Comparison of ENCODE assay signal across 20 cellular contexts in the genomic region with DNA sequence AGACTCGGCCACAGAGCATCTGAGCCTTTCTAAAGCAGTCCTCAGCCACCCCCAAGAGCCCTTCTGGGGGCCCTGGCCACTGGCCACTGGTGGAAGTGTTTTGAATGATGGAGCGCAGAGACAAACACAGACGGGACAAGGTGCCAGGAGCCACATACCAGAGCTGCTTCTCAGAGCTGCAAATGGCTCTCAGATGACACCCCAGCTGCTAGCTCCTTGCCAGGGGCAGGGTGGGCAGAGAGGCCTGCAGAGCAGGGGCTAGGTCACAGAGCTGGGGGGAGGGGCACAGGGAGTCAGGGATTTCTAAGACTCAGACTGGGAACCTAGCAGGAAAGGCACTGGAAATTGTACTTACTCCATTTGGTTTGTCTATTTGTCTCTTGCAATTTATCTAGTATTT. TPM values are rescaled to one million over a fixed set of nuclear protein-coding genes. Genes with fewer than 3 reads are reported as not detected.
A peak's percentile ranks its signal among the peaks of the same experiment; 100 is the strongest.
DNase-seq lines count a peak whose midpoint lies in the region; ATAC-seq, FAIRE-seq and TF ChIP-seq lines count a peak whose summit lies in the region.
"Had no signal": no experiment of that assay in that cellular context is flagged by ENCODE, and none has a peak within 500 bp of the region (broad histone marks: within the 10 kb centered on the region; RNA-seq: fewer than 3 reads in every experiment).

No MANE protein-coding gene starts in this region.

- H3K27ac Mint-ChIP-seq in GM23338 = no peak overlapping the region
- H3K27ac Mint-ChIP-seq: activated naive CD4-positive, alpha-beta T cell treated with anti-CD3 and anti-CD28 coated beads, Interleukin-2, amount 50 U/mL, for 24 hours; CD14-positive monocyte had no signal

- TF ChIP-seq EP300 in neural cell (conservative IDR thresholded peaks at IDR 0.05; ENCODE audit: poor library complexity, severe bottlenecking) = no peak

- no peak overlapping the region for H2AFZ ChIP-seq in GM23338
- H2AFZ ChIP-seq in endothelial cell of umbilical vein (ENCODE audit: low read depth, low read length) = no peak overlapping the region
- H2AFZ ChIP-seq in neural cell (ENCODE audit: low read depth, low read length) = no peak overlapping the region

- H3K9me2 ChIP-seq in GM23338 (ENCODE audit: insufficient read depth) (no peaks in the 10 kb centered on the region), neural cell (ENCODE audit: insufficient read depth, low read length) (no peaks in the 10 kb centered on the region)

- BruUV-seq in endothelial cell of umbilical vein (replicated peaks; lab: Mats Ljungman, UMichigan) = no TSS peak

- H3K9me3 Mint-ChIP-seq in GM23338 = no peaks in the 10 kb centered on the region
- H3K9me3 Mint-ChIP-seq: activated naive CD4-positive, alpha-beta T cell treated with anti-CD3 and anti-CD28 coated beads, Interleukin-2, amount 50 U/mL, for 24 hours; CD14-positive monocyte; effector memory CD8-positive, alpha-beta T cell; naive thymus-derived CD4-positive, alpha-beta T cell; stimulated activated naive CD8-positive, alpha-beta T cell treated with anti-CD3 and anti-CD28 coated beads, Interleukin-15, amount 100 ng/mL, for 72 hours had no signal

- dilution Hi-C loops in endothelial cell of umbilical vein (cut with MboI; ENCODE audit: extremely low pct_ligation_motif_present, low sequenced_read_pairs) = no loop called here

- H3K9ac ChIP-seq in BLaER1 = no peak overlapping the region
- no peak overlapping the region for H3K9ac ChIP-seq in endothelial cell of umbilical vein (replicated peaks; ENCODE audit: extremely low read depth, insufficient read depth, low read length)
- peak overlapping the region; percentile 59 for H3K9ac ChIP-seq in neural cell (ENCODE audit: low read length)

- H3F3A ChIP-seq in GM23338 (replicated peaks; ENCODE audit: low read depth) = no peaks in the 10 kb centered on the region
- H3F3A ChIP-seq in neural cell (ENCODE audit: insufficient read depth, low read length, poor library complexity, severe bottlenecking) = no peaks in the 10 kb centered on the region

- POLR2A ChIA-PET in endothelial cell of umbilical vein (lab: Charles Lee) = no interaction called here

- H3K79me2 ChIP-seq in GM23338 (replicated peaks; ENCODE audit: insufficient read depth) (no peaks in the 10 kb centered on the region), endothelial cell of umbilical vein (ENCODE audit: control insufficient read depth, insufficient read depth, low read length) (no peaks in the 10 kb centered on the region), neural cell (replicated peaks; ENCODE audit: insufficient read depth, low read length) (no peaks in the 10 kb centered on the region)

- no peak for TF ChIP-seq CTCF in GM23338 (conservative IDR thresholded peaks at IDR 0.05; ENCODE audit: low read depth in 2 of 2)
- TF ChIP-seq CTCF in endothelial cell of umbilical vein (IDR thresholded peaks at IDR 0.05; ENCODE audit: extremely low read depth in 1 of 2, insufficient read depth in 1 of 2, low read depth in 1 of 2, low read length in 2 of 2) = no peak
- TF ChIP-seq CTCF in neural cell (IDR thresholded peaks at IDR 0.05; ENCODE audit: poor library complexity, severe bottlenecking) = no peak

- ATAC-seq in GM23338 = peak; percentile 61
- no peak for ATAC-seq in HG03460 (IDR thresholded peaks at IDR 0.05; ENCODE audit: unreplicated experiment)
- ATAC-seq: effector memory CD8-positive, alpha-beta T cell; naive thymus-derived CD4-positive, alpha-beta T cell; stimulated activated naive CD8-positive, alpha-beta T cell treated with anti-CD3 and anti-CD28 coated beads, Interleukin-15, amount 100 ng/mL, for 72 hours had no signal

- H3K9me3 ChIP-seq in BLaER1 (no peaks in the 10 kb centered on the region), endothelial cell of umbilical vein (replicated peaks; ENCODE audit: control insufficient read depth, insufficient read depth, low read length) (no peaks in the 10 kb centered on the region), neural cell (ENCODE audit: low read length) (no peaks in the 10 kb centered on the region)

- peaks cover 31% of the 10 kb centered on the region for H3K4me1 Mint-ChIP-seq in GM23338
- H3K4me1 Mint-ChIP-seq: activated naive CD4-positive, alpha-beta T cell treated with anti-CD3 and anti-CD28 coated beads, Interleukin-2, amount 50 U/mL, for 24 hours had no signal

- H4K20me1 ChIP-seq in BLaER1 = no peaks in the 10 kb centered on the region
- no peaks in the 10 kb centered on the region for H4K20me1 ChIP-seq in GM23338 (replicated peaks; ENCODE audit: insufficient read depth)
- H4K20me1 ChIP-seq in endothelial cell of umbilical vein (replicated peaks; ENCODE audit: control insufficient read depth, extremely low read depth, insufficient read depth, low read length) = no peaks in the 10 kb centered on the region
- no peaks in the 10 kb centered on the region for H4K20me1 ChIP-seq in neural cell (ENCODE audit: insufficient read depth)

- no peak for FAIRE-seq in endothelial cell of umbilical vein (lab: Jason Lieb, UNC)

- DNase-seq in GM23338 (ENCODE audit: low spot score) (peak; percentile 40), endothelial cell of umbilical vein (ENCODE audit: low read depth, low spot score) (no peak), MV-4-11 (lab: John Stamatoyannopoulos, UW) (no peak), NCI-H128 (lab: John Stamatoyannopoulos, UW; ENCODE audit: unreplicated experiment) (no peak)
- DNase-seq: effector memory CD8-positive, alpha-beta T cell; head of caudate nucleus; KBM-7; naive thymus-derived CD4-positive, alpha-beta T cell; NCI-H2081 treated with DMSO at 0.1 percent for 48 hours; OCI-M1; SIG-M5; stimulated activated naive CD8-positive, alpha-beta T cell treated with anti-CD3 and anti-CD28 coated beads, Interleukin-15, amount 100 ng/mL, for 72 hours; T-helper 2 cell; trophoblast cell had no signal

- intact Hi-C loops in endothelial cell of umbilical vein (cut with micrococcal nuclease) = loop anchor here (5.0 kb wide), 1 partner anchor 38 kb away; no protein-coding TSS in a partner anchor

- H3K36me3 Mint-ChIP-seq in GM23338 (ENCODE audit: low read depth) = no peaks in the 10 kb centered on the region
- H3K36me3 Mint-ChIP-seq: activated naive CD4-positive, alpha-beta T cell treated with anti-CD3 and anti-CD28 coated beads, Interleukin-2, amount 50 U/mL, for 24 hours; CD14-positive monocyte; naive thymus-derived CD4-positive, alpha-beta T cell had no signal

- H3K9me1 ChIP-seq in endothelial cell of umbilical vein (replicated peaks; ENCODE audit: control insufficient read depth, extremely low read depth, insufficient read depth, low read length) = no peaks in the 10 kb centered on the region

- H3K27me3 ChIP-seq in BLaER1 (no peaks in the 10 kb centered on the region), GM23338 (ENCODE audit: insufficient read depth) (no peaks in the 10 kb centered on the region), endothelial cell of umbilical vein (ENCODE audit: control insufficient read depth in 2 of 2, insufficient read depth in 2 of 2, low read length in 2 of 2) (no peaks in the 10 kb centered on the region), neural cell (ENCODE audit: insufficient read depth, low read depth, low read length) (no peaks in the 10 kb centered on the region)

- H3K4me2 ChIP-seq in BLaER1 (peak overlapping the region; percentile 85), GM23338 (peak overlapping the region; percentile 12; the same call in 1 of the 2 replicates), endothelial cell of umbilical vein (ENCODE audit: insufficient read depth, low read length) (no peak overlapping the region), neural cell (ENCODE audit: low read length) (no peak overlapping the region)

- CTCF ChIA-PET in endothelial cell of umbilical vein (lab: Charles Lee) = interaction anchor here (1.8 to 2.4 kb wide), 2 partner anchors 13 to 39 kb away, joined by 4 to 5 read pairs; no protein-coding TSS in a partner anchor

- H3K27ac ChIP-seq in BLaER1 (peak overlapping the region; percentile 83; the same call in 1 of the 2 replicates), GM23338 (ENCODE audit: low read depth) (no peak overlapping the region), endothelial cell of umbilical vein (ENCODE audit: insufficient read depth, low read depth, low read length) (peak overlapping the region; percentile 75), neural cell (ENCODE audit: low read length) (no peak overlapping the region)

- no peak for TF ChIP-seq POLR2A in endothelial cell of umbilical vein (IDR thresholded peaks at IDR 0.05; ENCODE audit: low read depth, low read length)

- peaks cover 20% of the 10 kb centered on the region for H3K27me3 Mint-ChIP-seq in GM23338 (ENCODE audit: insufficient read depth, low read depth, poor library complexity)
- H3K27me3 Mint-ChIP-seq: activated naive CD4-positive, alpha-beta T cell treated with anti-CD3 and anti-CD28 coated beads, Interleukin-2, amount 50 U/mL, for 24 hours had no signal

- H3K4me1 ChIP-seq in BLaER1 (peaks cover 90% of the 10 kb centered on the region), GM23338 (ENCODE audit: insufficient read depth) (peaks cover 17% of the 10 kb centered on the region), endothelial cell of umbilical vein (ENCODE audit: control insufficient read depth, extremely low read depth, insufficient read depth, low read length) (peaks cover 22% of the 10 kb centered on the region)

- H3K36me3 ChIP-seq in BLaER1 = no peaks in the 10 kb centered on the region
- H3K36me3 ChIP-seq in GM23338 (ENCODE audit: insufficient read depth) = no peaks in the 10 kb centered on the region
- no peaks in the 10 kb centered on the region for H3K36me3 ChIP-seq in endothelial cell of umbilical vein (ENCODE audit: control insufficient read depth in 2 of 2, extremely low read depth in 1 of 2, insufficient read depth in 2 of 2, low read length in 2 of 2)
- no peaks in the 10 kb centered on the region for H3K36me3 ChIP-seq in neural cell (ENCODE audit: insufficient read depth, low read length)

- TF ChIP-seq RAD21 in neural cell (conservative IDR thresholded peaks at IDR 0.05) = no peak

- H3K4me3 Mint-ChIP-seq in GM23338 = no peak overlapping the region
- H3K4me3 Mint-ChIP-seq: activated naive CD4-positive, alpha-beta T cell treated with anti-CD3 and anti-CD28 coated beads, Interleukin-2, amount 50 U/mL, for 24 hours; effector memory CD8-positive, alpha-beta T cell; naive thymus-derived CD4-positive, alpha-beta T cell; stimulated activated naive CD8-positive, alpha-beta T cell treated with anti-CD3 and anti-CD28 coated beads, Interleukin-15, amount 100 ng/mL, for 72 hours had no signal

- H3K4me3 ChIP-seq in BLaER1 (no peak overlapping the region), GM23338 (no peak overlapping the region), endothelial cell of umbilical vein (replicated peaks in 1 of 3; ENCODE audit: insufficient read depth in 1 of 3, low read depth in 1 of 3, low read length in 3 of 3) (no peak overlapping the region), neural cell (ENCODE audit: low read length) (no peak overlapping the region)
- H3K4me3 ChIP-seq: skin epidermis had no signal

RNA-seq across cellular contexts. Expression of gene KCNN3, which starts 30.4 kb away (rescaled TPM):
- total RNA-seq in GM23338 (2014; rRNA removed; shearing (Covaris generic)) = 1.9 and 4.0 TPM in 2 replicates
- 3.0 and 3.1 TPM in 2 replicates for polyA plus RNA-seq in GM23338 (2016; fragmentation: Nextera tagmentation; extraction: Ambion mirVana)
- 0.85 and 1.1 TPM in 2 replicates for total RNA-seq in endothelial cell of umbilical vein
- 0.41 and 0.91 TPM in 2 replicates for polyA plus RNA-seq in endothelial cell of umbilical vein
- 0.36 and 0.42 TPM in 2 replicates for polyA plus RNA-seq in endothelial cell of umbilical vein (2011; cell fraction: cytosol; rRNA removed)
- 0.91 and 1.1 TPM in 2 replicates for polyA plus RNA-seq in endothelial cell of umbilical vein (2011; cell fraction: nucleus; rRNA removed)
- polyA plus RNA-seq in endothelial cell of umbilical vein (2012) = 1.2 and 3.5 TPM in 2 replicates
- 1.1 and 2.2 TPM in 2 replicates for polyA minus RNA-seq in endothelial cell of umbilical vein
- polyA minus RNA-seq in endothelial cell of umbilical vein (2011; cell fraction: cytosol; rRNA and poly(A)+ RNA removed) = not detected
- polyA minus RNA-seq in endothelial cell of umbilical vein (2011; cell fraction: nucleus; rRNA and poly(A)+ RNA removed) = 0.63 and 0.82 TPM in 2 replicates
- 2.2 and 2.4 TPM in 2 replicates for polyA plus RNA-seq in neural cell
- 7.1 and 10.3 TPM in 2 replicates for polyA minus RNA-seq in neural cell
- polyA plus RNA-seq: CD14-positive monocyte; naive thymus-derived CD4-positive, alpha-beta T cell had no signal

Comparison
In these comparisons a context has a peak if more than half of its experiments do, and no peak if none do; other contexts are left out.
1. H3K27ac ChIP-seq: peak in BLaER1 (single experiment) and endothelial cell of umbilical vein (single experiment); none in GM23338 (single experiment) and neural cell (single experiment).
2. H3K4me2 ChIP-seq: peak in BLaER1 (single experiment) and GM23338 (single experiment); none in endothelial cell of umbilical vein (single experiment) and neural cell (single experiment).